Comparison of ENCODE assay signal across 1 cellular context in the genomic region with DNA sequence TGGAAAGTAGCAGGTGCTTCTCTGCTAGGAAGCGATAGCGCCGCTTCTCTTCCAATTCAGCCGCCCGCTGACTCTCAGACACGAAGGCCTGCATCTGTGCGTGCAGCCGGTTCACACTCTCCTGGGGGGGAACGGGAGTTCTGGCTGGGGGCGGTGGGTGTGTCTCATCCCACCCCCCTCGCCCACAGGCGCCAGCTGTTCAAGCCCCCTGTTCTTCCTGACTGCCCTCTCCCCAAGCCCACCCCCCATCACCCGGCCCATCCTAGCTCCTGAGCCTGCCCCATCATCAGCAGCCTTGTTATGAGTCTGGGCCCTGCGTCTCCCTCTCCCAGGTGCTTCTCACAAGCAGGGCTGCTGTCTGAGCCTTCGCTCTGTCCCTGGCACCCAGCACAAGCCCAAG.
TF ChIP-seq lines count a peak whose summit lies in the region.

No MANE protein-coding gene starts in this region.

TF ChIP-seq in IMR-90, 13 proteins besides CTCF, POLR2A, EP300 and RAD21:
- TF ChIP-seq NFE2L2 (IDR thresholded peaks at IDR 0.05; ENCODE audit: low read depth, low read length), result no peak
